Comparison of ENCODE assay signal across 8 cellular contexts in the genomic region with DNA sequence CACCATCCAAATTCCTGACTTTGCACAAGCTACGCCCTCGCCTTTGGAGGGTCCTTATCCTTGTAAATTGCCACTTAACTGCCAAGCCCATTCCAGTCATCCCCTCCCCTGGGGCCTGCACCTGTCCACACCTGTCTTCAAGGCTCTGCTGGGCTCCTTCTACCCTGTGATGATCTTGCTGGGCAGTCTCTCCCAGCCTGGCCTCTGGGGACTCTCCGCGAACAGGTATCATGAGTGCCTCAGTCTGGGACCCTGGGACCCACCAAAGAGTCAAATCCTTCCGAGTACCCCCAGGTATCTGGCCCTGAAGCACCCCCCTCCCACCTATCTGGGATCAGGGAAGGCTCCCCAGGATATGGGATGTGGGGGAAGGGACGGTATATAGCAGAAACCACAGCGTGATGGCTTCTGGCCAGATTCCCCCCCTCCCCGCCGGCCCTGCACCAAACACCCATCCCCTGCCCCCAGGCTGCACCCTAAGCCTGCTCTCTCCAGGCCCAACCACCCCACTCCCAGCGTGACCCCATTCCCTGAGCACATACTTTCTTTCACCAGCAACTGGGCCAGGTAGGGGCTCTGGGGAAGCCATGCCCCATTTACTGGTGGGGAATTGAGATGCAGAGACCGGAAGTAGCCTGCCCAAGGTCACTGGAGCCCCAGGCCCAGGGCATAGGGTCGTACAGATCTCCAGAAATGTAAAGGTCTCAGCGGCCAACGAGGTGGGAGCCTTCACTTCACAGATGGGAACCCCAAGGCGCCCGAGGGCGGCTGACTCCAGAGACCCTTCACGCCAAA. TPM values are rescaled to one million over a fixed set of nuclear protein-coding genes. Genes with fewer than 3 reads are reported as not detected.
A peak's percentile ranks its signal among the peaks of the same experiment; 100 is the strongest.
DNase-seq lines count a peak whose midpoint lies in the region; ATAC-seq, FAIRE-seq and TF ChIP-seq lines count a peak whose summit lies in the region.

No MANE protein-coding gene starts in this region.

- H3K4ac ChIP-seq in H1 (replicated peaks; ENCODE audit: insufficient read length, low read depth, low read length) = peak overlapping the region; percentile 96

- no peak for TF ChIP-seq CTCF in H1 (IDR thresholded peaks at IDR 0.05; ENCODE audit: control extremely low read depth in 1 of 3, insufficient read depth in 1 of 3, low read depth in 1 of 3, low read length in 3 of 3)

- POLR2A ChIA-PET in H1 (lab: Charles Lee; ENCODE audit: partially characterized antibody) = interaction anchor here (1.0 to 1.9 kb wide), 2 partner anchors 15 to 20 kb away, joined by 3 to 4 read pairs; no protein-coding TSS in a partner anchor

- 33% methylated on average over 16 of the region's 18 CpGs; no CpG with 5 or more reads in 1 of the 2 experiments for WGBS in H1 (ENCODE audit: extremely low coverage in 1 of 2, insufficient coverage in 1 of 2, insufficient read length in 1 of 2, insufficient replicate concordance in 2 of 2, low coverage in 1 of 2, low lambda C conversion rate in 2 of 2, missing lambda C conversion rate in 1 of 2), 2 experiments

- CTCF ChIA-PET in H1 (lab: Charles Lee; ENCODE audit: partially characterized antibody) = interaction anchor here (1.1 to 1.6 kb wide), 7 partner anchors 10 to 435 kb away, joined by 3 to 5 read pairs (median 4); partner anchors contain the start of gene STARD10

- peak overlapping the region; percentile 95; the same call in 1 of the 2 replicates for H2BK15ac ChIP-seq in H1 (ENCODE audit: low read length)

- H2BK20ac ChIP-seq in H1 (ENCODE audit: low read length) = no peak overlapping the region

- peak overlapping the region; percentile 66; the same call in 1 of the 2 replicates for H4K8ac ChIP-seq in H1 (ENCODE audit: extremely low read depth, insufficient read depth, low read length)

- FAIRE-seq in GM12891 (lab: Jason Lieb, UNC) = peak; percentile 16
- FAIRE-seq in H1 (lab: Jason Lieb, UNC) = no peak

- peak overlapping the region; percentile 56 for H3K56ac ChIP-seq in H1 (replicated peaks; ENCODE audit: insufficient read length, low read depth, low read length)

- H3K4me3 ChIP-seq in H1 (ENCODE audit: extremely low read depth in 1 of 4, insufficient read depth in 2 of 4, low read depth in 3 of 4, low read length in 4 of 4) (peak overlapping the region; percentile 54 to 80 (median 64)), neuron (ENCODE audit: low read length) (peak overlapping the region; percentile 40)

- no peak overlapping the region for H2BK120ac ChIP-seq in H1 (replicated peaks; ENCODE audit: low read depth, low read length)

- peak overlapping the region; percentile 74 to 87 for H3K4me2 ChIP-seq in H1 (ENCODE audit: insufficient read depth in 1 of 2, low read depth in 2 of 2, low read length in 2 of 2)

- peaks cover 9 to 13% of the 10 kb centered on the region in 2 experiments for H4K20me1 ChIP-seq in H1 (replicated peaks in 1 of 2; ENCODE audit: control insufficient read depth in 1 of 2, insufficient read depth in 2 of 2, low read length in 2 of 2)

- ATAC-seq in GM18861 (IDR thresholded peaks at IDR 0.05; ENCODE audit: unreplicated experiment) = no peak

- 0 out of 2 replicates have a peak overlapping the region, but pooled peaks have one; percentile 17 for H2BK12ac ChIP-seq in H1 (ENCODE audit: low read depth, low read length)

- H2AFZ ChIP-seq in H1 (ENCODE audit: low read length) (no peak overlapping the region), neuron (ENCODE audit: low read depth, low read length) (no peak overlapping the region)

- H3K9me3 ChIP-seq in H1 (ENCODE audit: insufficient read depth in 2 of 2, low read depth in 1 of 2, low read length in 1 of 2) (no peaks in the 10 kb centered on the region), neuron (ENCODE audit: low read length) (no peaks in the 10 kb centered on the region)

- H4K91ac ChIP-seq in H1 (replicated peaks; ENCODE audit: insufficient read length, low read length) = peak overlapping the region; percentile 85

- no peak for TF ChIP-seq RAD21 in H1 (IDR thresholded peaks at IDR 0.05 in 1 of 2, conservative IDR thresholded peaks at IDR 0.05 in 1 of 2; ENCODE audit: low read depth in 2 of 2, low read length in 2 of 2)

- H2AK5ac ChIP-seq in H1 (ENCODE audit: low read depth, low read length) = 0 out of 2 replicates have a peak overlapping the region, but pooled peaks have one; percentile 48

- peak overlapping the region; percentile 37 to 54 (median 48) for H3K9ac ChIP-seq in H1 (replicated peaks in 1 of 4; ENCODE audit: extremely low read depth in 1 of 4, low read depth in 3 of 4, low read length in 3 of 4)

- peaks cover 0 to 39% of the 10 kb centered on the region in 2 experiments; a peak in 2 of 4 replicates for H3K79me2 ChIP-seq in H1 (ENCODE audit: control insufficient read depth in 1 of 2, insufficient read depth in 2 of 2, low read length in 2 of 2)

- peaks cover 0 to 10% (median 5%) of the 10 kb centered on the region in 4 experiments; a peak in 3 of 7 replicates for H3K27me3 ChIP-seq in H1 (replicated peaks in 1 of 4; ENCODE audit: control insufficient read depth in 3 of 4, extremely low read depth in 1 of 4, insufficient read depth in 3 of 4, low read length in 3 of 4)
- H3K27me3 ChIP-seq in neuron (ENCODE audit: insufficient read depth, low read length) = no peaks in the 10 kb centered on the region

- TF ChIP-seq EP300 in H1 (IDR thresholded peaks at IDR 0.05; ENCODE audit: borderline replicate concordance in 1 of 2, low read depth in 2 of 2, low read length in 2 of 2) = no peak

- TF ChIP-seq POLR2A in GM12891 (IDR thresholded peaks at IDR 0.05; ENCODE audit: low read depth, low read length) = no peak
- TF ChIP-seq POLR2A in H1 (IDR thresholded peaks at IDR 0.05; ENCODE audit: control extremely low read depth in 1 of 2, low read depth in 2 of 2, low read length in 2 of 2) = no peak

- H3K4me1 ChIP-seq in H1 (replicated peaks in 1 of 4; ENCODE audit: control insufficient read depth in 3 of 4, insufficient read depth in 4 of 4, low read length in 3 of 4) = peaks cover 0 to 22% (median 12%) of the 10 kb centered on the region in 4 experiments; a peak in 6 of 7 replicates
- H3K4me1 ChIP-seq in neuron (ENCODE audit: insufficient read depth, low read length) = no peaks in the 10 kb centered on the region

- H3K18ac ChIP-seq in H1 (ENCODE audit: extremely low read depth, low read length) = peak overlapping the region; percentile 83

- peak overlapping the region; percentile 81 for H4K5ac ChIP-seq in H1 (ENCODE audit: insufficient read length, low read depth, low read length)

- no peak overlapping the region for H3K27ac ChIP-seq in H1 (ENCODE audit: low read depth, low read length)

- H3K36me3 ChIP-seq in H1 (ENCODE audit: control insufficient read depth in 2 of 4, insufficient read depth in 4 of 4, low read length in 3 of 4) = no peaks in the 10 kb centered on the region
- no peaks in the 10 kb centered on the region for H3K36me3 ChIP-seq in neuron (ENCODE audit: insufficient read depth, low read length)

- peak overlapping the region; percentile 81; the same call in 1 of the 2 replicates for H2BK5ac ChIP-seq in H1 (ENCODE audit: low read depth, low read length)

- H3K23me2 ChIP-seq in H1 (ENCODE audit: low read depth, low read length) = peaks cover 16% of the 10 kb centered on the region; the same call in 1 of the 2 replicates

- no peak overlapping the region for H3K14ac ChIP-seq in H1 (ENCODE audit: insufficient read length)

- DNase-seq in GM12891 (ENCODE audit: insufficient read length, low spot score) (no peak), NCI-H69 (lab: John Stamatoyannopoulos, UW) (peak; percentile 59), H1 (ENCODE audit: low read depth in 1 of 2, low spot score in 2 of 2) (no peak), NCI-H2081 treated with DMSO at 0.1 percent for 48 hours (lab: John Stamatoyannopoulos, UW) (no peak), SKM-1 treated with dmso at 0.1 percent for 144 hours (lab: John Stamatoyannopoulos, UW; ENCODE audit: unreplicated experiment) (no peak)
- DNase-seq in stimulated activated CD4-positive, alpha-beta T cell treated with anti-CD3 and anti-CD28 coated beads, Interleukin-1b, Interleukin-23, amount 100 ng/mL, for 48 hours = no peak

- H3K23ac ChIP-seq in H1 (ENCODE audit: insufficient read length) = no peak overlapping the region

- H3K79me1 ChIP-seq in H1 (ENCODE audit: low read depth, low read length) = peaks cover 13% of the 10 kb centered on the region

TF ChIP-seq in GM12891, 5 proteins besides CTCF, POLR2A, EP300 and RAD21 (continues in another document):
- no peak for TF ChIP-seq SPI1 (IDR thresholded peaks at IDR 0.05; ENCODE audit: low read depth, low read length)
- TF ChIP-seq POLR2AphosphoS5 (IDR thresholded peaks at IDR 0.05; ENCODE audit: low read depth, low read length) = no peak
- no peak for TF ChIP-seq POU2F2 (IDR thresholded peaks at IDR 0.05; ENCODE audit: low read depth, low read length)
- no peak for TF ChIP-seq PAX5 (IDR thresholded peaks at IDR 0.05; ENCODE audit: insufficient read depth, low read length, severe bottlenecking)

TF ChIP-seq in H1, 55 proteins besides CTCF, POLR2A, EP300 and RAD21 (continues in another document):
- no peak for TF ChIP-seq CHD2 (IDR thresholded peaks at IDR 0.05; ENCODE audit: low read length)
- TF ChIP-seq NRF1 (IDR thresholded peaks at IDR 0.05; ENCODE audit: low read depth, low read length) = no peak

RNA-seq across cellular contexts. Expression of gene ARAP1, which starts 0.7 kb away (rescaled TPM):
- polyA plus RNA-seq in GM12891 (2012; ENCODE audit: low read depth, missing spikeins) = 55.4 TPM
- total RNA-seq in H1 (2021; fragmentation: NEBNext Ultra II Directional; extraction: Animal tissue kit (Norgen Biotek cat#: 25700)) = 59.5 and 61.6 TPM in 2 replicates
- 25.7 and 39.9 TPM in 2 replicates for polyA plus RNA-seq in H1 (2011; rRNA removed)
- polyA plus RNA-seq in H1 (2011; cell fraction: cytosol; rRNA removed) = 34.5 TPM
- polyA plus RNA-seq in H1 (2011; cell fraction: nucleus; rRNA removed) = 123 TPM
- 39.5 to 54.2 TPM (median 51.4 TPM) in 4 replicates for polyA plus RNA-seq in H1 (2012, experiment 1 of 2)
- polyA plus RNA-seq in H1 (2012, experiment 2 of 2) = 53.3 TPM
- polyA plus RNA-seq in H1 (2013, experiment 1 of 2) = 28.7 TPM
- polyA plus RNA-seq in H1 (2013, experiment 2 of 2) = 25.5 TPM
- 39.5 and 45.8 TPM in 2 replicates for polyA minus RNA-seq in H1 (2011; rRNA and poly(A)+ RNA removed)
- 52.5 TPM for polyA minus RNA-seq in H1 (2011; cell fraction: cytosol; rRNA and poly(A)+ RNA removed)
- 66.4 TPM for polyA minus RNA-seq in H1 (2011; cell fraction: nucleus; rRNA and poly(A)+ RNA removed)

RNA-seq across cellular contexts. Expression of gene STARD10, which starts 42.4 kb away (rescaled TPM):
- polyA plus RNA-seq in GM12891 (2012; ENCODE audit: low read depth, missing spikeins) = 23.1 TPM
- total RNA-seq in H1 (2021; fragmentation: NEBNext Ultra II Directional; extraction: Animal tissue kit (Norgen Biotek cat#: 25700)) = 23.7 and 25.3 TPM in 2 replicates
- 35.7 and 57.1 TPM in 2 replicates for polyA plus RNA-seq in H1 (2011; rRNA removed)
- polyA plus RNA-seq in H1 (2011; cell fraction: cytosol; rRNA removed) = 41.5 TPM
- polyA plus RNA-seq in H1 (2011; cell fraction: nucleus; rRNA removed) = 74.6 TPM
- polyA plus RNA-seq in H1 (2012, experiment 1 of 2) = 26.5 to 39.2 TPM (median 33.0 TPM) in 4 replicates
- polyA plus RNA-seq in H1 (2012, experiment 2 of 2) = 26.5 TPM
- 16.4 TPM for polyA plus RNA-seq in H1 (2013, experiment 1 of 2)
- 14.7 TPM for polyA plus RNA-seq in H1 (2013, experiment 2 of 2)
- polyA minus RNA-seq in H1 (2011; rRNA and poly(A)+ RNA removed) = 31.9 and 36.2 TPM in 2 replicates
- polyA minus RNA-seq in H1 (2011; cell fraction: cytosol; rRNA and poly(A)+ RNA removed) = 19.2 TPM
- polyA minus RNA-seq in H1 (2011; cell fraction: nucleus; rRNA and poly(A)+ RNA removed) = 19.1 TPM
